1 cellular context compared by ENCODE assay signal in the genomic region with DNA sequence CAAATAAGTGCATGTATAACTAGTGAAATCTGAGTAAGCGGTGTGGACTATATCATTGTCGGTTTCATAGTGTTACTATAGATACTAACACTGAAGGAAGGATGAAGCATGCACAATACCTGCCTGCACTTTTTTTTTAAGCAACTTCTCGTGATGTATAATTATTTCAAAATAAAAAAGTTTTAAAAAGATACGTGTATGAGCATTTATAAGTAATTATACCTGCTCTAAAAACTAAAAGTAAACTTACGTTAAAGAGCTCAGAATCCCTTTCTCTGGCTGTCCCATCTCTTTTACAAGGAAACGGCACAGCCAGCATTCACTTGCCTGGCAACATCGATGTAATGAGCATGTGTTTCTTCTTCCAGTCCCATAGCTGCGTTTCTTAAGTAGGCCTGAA.
TF ChIP-seq lines count a peak whose summit lies in the region.

No MANE protein-coding gene starts in this region.

TF ChIP-seq in K562, 482 proteins besides CTCF, POLR2A, EP300 and RAD21:
- TF ChIP-seq CHD2 (IDR thresholded peaks at IDR 0.05; ENCODE audit: low read depth, low read length) (no peak), ZNF707 (CRISPR knock-in tag; conservative IDR thresholded peaks at IDR 0.05) (0 out of 2 replicates have a peak, but pooled peaks have one; percentile 55), NFIX (CRISPR knock-in tag; IDR thresholded peaks at IDR 0.05; ENCODE audit: low read depth) (peak; percentile 45; the same call in 1 of the 2 replicates), MYC (IDR thresholded peaks at IDR 0.05; ENCODE audit: low read depth, low read length) (no peak), MYC (CRISPR knock-in tag; IDR thresholded peaks at IDR 0.05; ENCODE audit: borderline replicate concordance, low read depth) (no peak), SP2 (IDR thresholded peaks at IDR 0.05; ENCODE audit: extremely low read depth, low read depth, low read length, poor library complexity, severe bottlenecking) (no peak)
- TF ChIP-seq, protein P1, sequence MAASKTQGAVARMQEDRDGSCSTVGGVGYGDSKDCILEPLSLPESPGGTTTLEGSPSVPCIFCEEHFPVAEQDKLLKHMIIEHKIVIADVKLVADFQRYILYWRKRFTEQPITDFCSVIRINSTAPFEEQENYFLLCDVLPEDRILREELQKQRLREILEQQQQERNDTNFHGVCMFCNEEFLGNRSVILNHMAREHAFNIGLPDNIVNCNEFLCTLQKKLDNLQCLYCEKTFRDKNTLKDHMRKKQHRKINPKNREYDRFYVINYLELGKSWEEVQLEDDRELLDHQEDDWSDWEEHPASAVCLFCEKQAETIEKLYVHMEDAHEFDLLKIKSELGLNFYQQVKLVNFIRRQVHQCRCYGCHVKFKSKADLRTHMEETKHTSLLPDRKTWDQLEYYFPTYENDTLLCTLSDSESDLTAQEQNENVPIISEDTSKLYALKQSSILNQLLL (CRISPR knock-in tag; IDR thresholded peaks at IDR 0.05; ENCODE audit: borderline replicate concordance) = peak; percentile 84; the same call in 1 of the 2 replicates
